Comparison of ENCODE assay signal across 10 cellular contexts in the genomic region with DNA sequence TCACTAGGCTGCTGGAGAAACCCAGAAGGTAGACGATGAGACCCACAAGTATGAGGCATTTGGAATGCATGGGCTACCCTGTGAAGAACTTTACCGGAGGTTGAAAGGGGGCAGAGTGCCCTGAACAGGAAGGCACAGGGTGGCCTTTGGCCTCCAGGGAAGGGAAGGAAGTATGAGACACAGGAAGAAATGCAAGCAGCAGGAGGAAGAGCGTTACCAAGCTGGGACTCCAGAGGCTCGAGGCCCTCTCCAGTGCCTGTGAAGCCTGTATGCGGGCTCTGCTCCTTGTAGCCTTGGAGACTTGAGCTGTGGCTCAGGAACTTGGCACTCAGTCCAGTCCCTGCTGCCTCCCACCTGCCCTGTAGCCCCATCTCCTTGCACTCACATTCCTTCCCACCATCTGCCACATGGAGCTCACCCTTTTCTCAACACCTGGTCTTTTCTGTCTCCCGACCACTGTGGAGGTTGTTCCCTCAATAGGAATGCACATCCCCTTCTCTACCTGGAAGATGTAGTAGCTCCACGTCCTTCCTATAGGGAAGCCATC. TPM values are rescaled to one million over a fixed set of nuclear protein-coding genes. Genes with fewer than 3 reads are reported as not detected.
DNase-seq lines count a peak whose midpoint lies in the region; ATAC-seq, FAIRE-seq and TF ChIP-seq lines count a peak whose summit lies in the region.
"Had no signal": no experiment of that assay in that cellular context is flagged by ENCODE, and none has a peak within 500 bp of the region (broad histone marks: within the 10 kb centered on the region; RNA-seq: fewer than 3 reads in every experiment).

No MANE protein-coding gene starts in this region.

- peaks cover 14% of the 10 kb centered on the region for H3K4me1 ChIP-seq in HepG2 (ENCODE audit: insufficient read depth, low read length)
- peaks cover 4 to 14% of the 10 kb centered on the region in 2 donors for H3K4me1 ChIP-seq in uterus

- H2AFZ ChIP-seq in HepG2 (ENCODE audit: low read length): no peak overlapping the region

- TF ChIP-seq EP300 in HepG2 (IDR thresholded peaks at IDR 0.05; ENCODE audit: low read depth in 2 of 2, low read length in 2 of 2): no peak
- no peak for TF ChIP-seq EP300 in HepG2 (CRISPR knock-in tag; IDR thresholded peaks at IDR 0.05; ENCODE audit: borderline replicate concordance)

- no peaks in the 10 kb centered on the region for H3K36me3 Mint-ChIP-seq in natural killer cell treated with Interleukin-12 subunit alpha and Interleukin-12 subunit beta and Interleukin-15 and Interleukin-18, amount 100 ng/mL, for 72 hours
- no peaks in the 10 kb centered on the region for H3K36me3 Mint-ChIP-seq in natural killer cell
- peaks cover 1% of the 10 kb centered on the region for H3K36me3 Mint-ChIP-seq in activated naive CD8-positive, alpha-beta T cell treated with anti-CD3 and anti-CD28 coated beads, Interleukin-2, amount 10 ng/mL, durations not matched to agents 7 days and 5 days

- H3K27ac Mint-ChIP-seq in natural killer cell treated with Interleukin-12 subunit alpha and Interleukin-12 subunit beta and Interleukin-15 and Interleukin-18, amount 100 ng/mL, for 72 hours: peak overlapping the region; percentile 77 to 97
- H3K27ac Mint-ChIP-seq in natural killer cell: peak overlapping the region in 1 of 2 donors; percentile 5
- H3K27ac Mint-ChIP-seq in activated naive CD8-positive, alpha-beta T cell treated with anti-CD3 and anti-CD28 coated beads, Interleukin-2, amount 10 ng/mL, durations not matched to agents 7 days and 5 days: peak overlapping the region; percentile 76

- no peak overlapping the region for H3K4me2 ChIP-seq in HepG2 (ENCODE audit: low read depth, low read length)

- no peak for FAIRE-seq in HepG2 (lab: Jason Lieb, UNC)
- FAIRE-seq: urothelium cell line had no signal

- no peaks in the 10 kb centered on the region for H3K79me2 ChIP-seq in HepG2 (ENCODE audit: insufficient read depth, low read length)

- H3K4me3 ChIP-seq in HepG2 (replicated peaks in 1 of 3; ENCODE audit: insufficient read depth in 1 of 3, low read depth in 2 of 3, low read length in 3 of 3) (no peak overlapping the region), uterus (no peak overlapping the region)
- H3K4me3 ChIP-seq: cardiac muscle cell had no signal

- H3K9ac ChIP-seq in HepG2 (ENCODE audit: insufficient read depth, low read depth, low read length): no peak overlapping the region

- TF ChIP-seq CTCF in natural killer cell (IDR thresholded peaks at IDR 0.05): no peak
- no peak for TF ChIP-seq CTCF in HepG2 (CRISPR knock-in tag; IDR thresholded peaks at IDR 0.05)
- TF ChIP-seq CTCF in uterus (IDR thresholded peaks at IDR 0.05): no peak

- intact Hi-C loops in natural killer cell (cut with micrococcal nuclease): no loop called here
- intact Hi-C loops in HepG2 (cut with micrococcal nuclease; ENCODE audit: unreplicated experiment): no loop called here
- intact Hi-C loops in uterus (cut with DNase I; ENCODE audit: low total_unique reads): no loop called here

- TF ChIP-seq POLR2A in HepG2 (IDR thresholded peaks at IDR 0.05; ENCODE audit: insufficient read depth in 1 of 2, low read depth in 2 of 2, low read length in 2 of 2) (no peak; a peak in 1 of 4 replicates), uterus (IDR thresholded peaks at IDR 0.05) (no peak)

- TF ChIP-seq RAD21 in HepG2 (CRISPR knock-in tag; IDR thresholded peaks at IDR 0.05): no peak

- peaks cover 38 to 60% of the 10 kb centered on the region in 2 donors for H3K4me1 Mint-ChIP-seq in natural killer cell treated with Interleukin-12 subunit alpha and Interleukin-12 subunit beta and Interleukin-15 and Interleukin-18, amount 100 ng/mL, for 72 hours (ENCODE audit: low read depth in 2 of 2)
- peaks cover 12 to 29% of the 10 kb centered on the region in 2 donors for H3K4me1 Mint-ChIP-seq in natural killer cell
- H3K4me1 Mint-ChIP-seq in activated naive CD8-positive, alpha-beta T cell treated with anti-CD3 and anti-CD28 coated beads, Interleukin-2, amount 10 ng/mL, durations not matched to agents 7 days and 5 days: peaks cover 15% of the 10 kb centered on the region

- CTCF ChIA-PET in HepG2 (lab: Yijun Ruan, JAX; ENCODE audit: low intra/inter-chr PET ratio, low total read pairs): no interaction called here

- H4K20me1 ChIP-seq in HepG2 (ENCODE audit: insufficient read depth, low read length): no peaks in the 10 kb centered on the region

- POLR2A ChIA-PET in activated naive CD8-positive, alpha-beta T cell treated with anti-CD3 and anti-CD28 coated beads, Interleukin-2, amount 10 ng/mL, durations not matched to agents 7 days and 5 days (lab: Charles Lee): interaction anchor here (0.9 to 2.0 kb wide), 2 partner anchors 14 to 17 kb away, joined by 5 to 9 read pairs; no protein-coding TSS in a partner anchor
- POLR2A ChIA-PET in HepG2 (lab: Yijun Ruan, JAX): interaction anchor here (0.8 kb wide), 1 partner anchor 33 kb away, joined by 3 read pairs; a partner anchor contains a TSS

- H3K27ac ChIP-seq in HepG2 (ENCODE audit: extremely low read length, insufficient read depth, low read length) (no peak overlapping the region), uterus (peak overlapping the region; percentile 53 to 57)

- in situ Hi-C loops in HepG2 (cut with HindIII; ENCODE audit: extremely low pct_ligation_motif_present, low pct_unique_long_range_greater_than_20kb): no loop called here

- H3K27me3 ChIP-seq in HepG2 (ENCODE audit: control insufficient read depth in 1 of 2, insufficient read depth in 2 of 2, low read length in 2 of 2) (no peaks in the 10 kb centered on the region), uterus (no peaks in the 10 kb centered on the region)
- H3K27me3 ChIP-seq: cardiac muscle cell had no signal

- BruUV-seq in HepG2 (replicated peaks; lab: Mats Ljungman, UMichigan): no TSS peak

- H3K9me3 ChIP-seq in HepG2 (ENCODE audit: low read length) (no peaks in the 10 kb centered on the region), uterus (no peaks in the 10 kb centered on the region)

- 78% methylated on average over 7 of the region's 7 CpGs for WGBS in HepG2 (ENCODE audit: low lambda C conversion rate)

- peak overlapping the region; percentile 63 for H3K4me3 Mint-ChIP-seq in natural killer cell treated with Interleukin-12 subunit alpha and Interleukin-12 subunit beta and Interleukin-15 and Interleukin-18, amount 100 ng/mL, for 72 hours
- H3K4me3 Mint-ChIP-seq in natural killer cell: no peak overlapping the region
- no peak overlapping the region for H3K4me3 Mint-ChIP-seq in activated naive CD8-positive, alpha-beta T cell treated with anti-CD3 and anti-CD28 coated beads, Interleukin-2, amount 10 ng/mL, durations not matched to agents 7 days and 5 days

- ATAC-seq in natural killer cell treated with Interleukin-12 subunit alpha and Interleukin-12 subunit beta and Interleukin-15 and Interleukin-18, amount 100 ng/mL, for 72 hours: peak; percentile 17 to 19
- ATAC-seq in natural killer cell (no peak), HepG2 (no peak; the same call in 2 of the 3 replicates)
- ATAC-seq in activated naive CD8-positive, alpha-beta T cell treated with anti-CD3 and anti-CD28 coated beads, Interleukin-2, amount 10 ng/mL, durations not matched to agents 7 days and 5 days (ENCODE audit: low read depth): no peak

- no peak for DNase-seq in natural killer cell treated with Interleukin-12 subunit alpha and Interleukin-12 subunit beta and Interleukin-15 and Interleukin-18, amount 100 ng/mL, for 72 hours (ENCODE audit: low spot score)
- DNase-seq in natural killer cell (no peak), HepG2 (ENCODE audit: low spot score) (no peak), uterus (no peak), DMS114 treated with DMSO at 0.1 percent for 48 hours (lab: John Stamatoyannopoulos, UW; ENCODE audit: unreplicated experiment) (no peak), NCI-H446 treated with DMSO at 0.1 percent for 48 hours (lab: John Stamatoyannopoulos, UW) (no peak), glomerular visceral epithelial cell (ENCODE audit: extremely low spot score) (no peak)
- no peak for DNase-seq in activated naive CD8-positive, alpha-beta T cell treated with anti-CD3 and anti-CD28 coated beads, Interleukin-2, amount 10 ng/mL, durations not matched to agents 7 days and 5 days

- H3K36me3 ChIP-seq in HepG2 (replicated peaks in 1 of 2; ENCODE audit: control insufficient read depth in 1 of 2, insufficient read depth in 2 of 2, low read length in 2 of 2) (no peaks in the 10 kb centered on the region), uterus (no peaks in the 10 kb centered on the region)
- H3K36me3 ChIP-seq: cardiac muscle cell had no signal

- no peaks in the 10 kb centered on the region for H3K9me3 Mint-ChIP-seq in natural killer cell treated with Interleukin-12 subunit alpha and Interleukin-12 subunit beta and Interleukin-15 and Interleukin-18, amount 100 ng/mL, for 72 hours
- H3K9me3 Mint-ChIP-seq in natural killer cell: no peaks in the 10 kb centered on the region
- H3K9me3 Mint-ChIP-seq in activated naive CD8-positive, alpha-beta T cell treated with anti-CD3 and anti-CD28 coated beads, Interleukin-2, amount 10 ng/mL, durations not matched to agents 7 days and 5 days: no peaks in the 10 kb centered on the region

- no peaks in the 10 kb centered on the region for H3K27me3 Mint-ChIP-seq in natural killer cell treated with Interleukin-12 subunit alpha and Interleukin-12 subunit beta and Interleukin-15 and Interleukin-18, amount 100 ng/mL, for 72 hours
- H3K27me3 Mint-ChIP-seq in natural killer cell (ENCODE audit: low read depth in 2 of 2): no peaks in the 10 kb centered on the region
- H3K27me3 Mint-ChIP-seq in activated naive CD8-positive, alpha-beta T cell treated with anti-CD3 and anti-CD28 coated beads, Interleukin-2, amount 10 ng/mL, durations not matched to agents 7 days and 5 days: no peaks in the 10 kb centered on the region

RNA-seq across cellular contexts. Expression of a gene that starts 33.5 kb away (rescaled TPM):
- total RNA-seq in natural killer cell treated with Interleukin-12 subunit alpha and Interleukin-12 subunit beta and Interleukin-15 and Interleukin-18, amount 100 ng/mL, for 72 hours: 100 to 1,000 TPM in 1 of 2 donors, 10 to 100 TPM in 1; 92.0 to 246 TPM
- total RNA-seq in natural killer cell (100 to 1,000 TPM in 1 of 3 donors, 10 to 100 TPM in 2; 44.2 to 110 (median 54.3) TPM), HepG2 (2016; rRNA removed; fragmentation: Illumina TruSeq; extraction: Trizol) (15.3 and 16.3 TPM in 2 replicates), uterus (10 to 100 TPM; 13.2 to 23.4 (median 17.4) TPM)
- 10 to 100 TPM; 21.6 to 22.4 TPM for total RNA-seq in activated naive CD8-positive, alpha-beta T cell treated with anti-CD3 and anti-CD28 coated beads, Interleukin-2, amount 10 ng/mL, durations not matched to agents 7 days and 5 days
- total RNA-seq in HepG2 (2016; cell fraction: cytosol; rRNA removed; fragmentation: Illumina TruSeq; extraction: Trizol; ENCODE audit: low read depth): 14.7 and 15.7 TPM in 2 replicates
- 14.5 and 14.7 TPM in 2 replicates for total RNA-seq in HepG2 (2016; cell fraction: insoluble cytoplasmic fraction; rRNA removed; fragmentation: Illumina TruSeq; extraction: Trizol)
- total RNA-seq in HepG2 (2016; cell fraction: membrane; rRNA removed; fragmentation: Illumina TruSeq; extraction: Trizol): 22.4 and 23.5 TPM in 2 replicates
- total RNA-seq in HepG2 (2016; cell fraction: nucleus; rRNA removed; fragmentation: Illumina TruSeq; extraction: Trizol): 7.6 and 10.7 TPM in 2 replicates
- 20.9 and 22.5 TPM in 2 replicates for polyA plus RNA-seq in HepG2 (2011; rRNA removed)
- 20.2 and 22.7 TPM in 2 replicates for polyA plus RNA-seq in HepG2 (2011; cell fraction: cytosol; rRNA removed)
- polyA plus RNA-seq in HepG2 (2011; cell fraction: nucleus; rRNA removed): 11.4 and 11.8 TPM in 2 replicates
- polyA plus RNA-seq in HepG2 (2012): 10.1 and 14.4 TPM in 2 replicates
- polyA plus RNA-seq in HepG2 (2016; cell fraction: cytosol; fragmentation: Illumina TruSeq; extraction: Trizol; ENCODE audit: low read depth): 9.8 and 10.0 TPM in 2 replicates
- polyA plus RNA-seq in HepG2 (2016; cell fraction: insoluble cytoplasmic fraction; fragmentation: Illumina TruSeq; extraction: Trizol; ENCODE audit: low read depth): 17.6 and 20.6 TPM in 2 replicates
- polyA plus RNA-seq in HepG2 (2016; cell fraction: membrane; fragmentation: Illumina TruSeq; extraction: Trizol; ENCODE audit: low read depth): 19.3 and 20.2 TPM in 2 replicates
- polyA plus RNA-seq in HepG2 (2016; cell fraction: nucleus; fragmentation: Illumina TruSeq; extraction: Trizol; ENCODE audit: insufficient read depth, low read depth): 13.4 and 15.4 TPM in 2 replicates
- 14.9 and 40.6 TPM in 2 replicates for polyA minus RNA-seq in HepG2 (2011; rRNA and poly(A)+ RNA removed; ENCODE audit: low replicate concordance)
- 18.2 and 22.4 TPM in 2 replicates for polyA minus RNA-seq in HepG2 (2011; cell fraction: cytosol; rRNA and poly(A)+ RNA removed)
- 13.1 and 17.9 TPM in 2 replicates for polyA minus RNA-seq in HepG2 (2011; cell fraction: nucleus; rRNA and poly(A)+ RNA removed)

RNA-seq across cellular contexts. Expression of a gene that starts 38.6 kb away (rescaled TPM):
- total RNA-seq in natural killer cell treated with Interleukin-12 subunit alpha and Interleukin-12 subunit beta and Interleukin-15 and Interleukin-18, amount 100 ng/mL, for 72 hours: 100 to 1,000 TPM; 379 to 475 TPM
- total RNA-seq in natural killer cell (10 to 100 TPM; 64.8 to 94.0 (median 67.1) TPM), HepG2 (2016; rRNA removed; fragmentation: Illumina TruSeq; extraction: Trizol) (188 and 241 TPM in 2 replicates), uterus (100 to 1,000 TPM in 2 of 4 donors, 10 to 100 TPM in 2; 47.6 to 126 (median 89.2) TPM)
- total RNA-seq in activated naive CD8-positive, alpha-beta T cell treated with anti-CD3 and anti-CD28 coated beads, Interleukin-2, amount 10 ng/mL, durations not matched to agents 7 days and 5 days: 100 to 1,000 TPM; 197 to 201 TPM
- 52.1 and 74.6 TPM in 2 replicates for total RNA-seq in HepG2 (2016; cell fraction: cytosol; rRNA removed; fragmentation: Illumina TruSeq; extraction: Trizol; ENCODE audit: low read depth)
- total RNA-seq in HepG2 (2016; cell fraction: insoluble cytoplasmic fraction; rRNA removed; fragmentation: Illumina TruSeq; extraction: Trizol): 187 and 275 TPM in 2 replicates
- total RNA-seq in HepG2 (2016; cell fraction: membrane; rRNA removed; fragmentation: Illumina TruSeq; extraction: Trizol): 66.1 and 71.1 TPM in 2 replicates
- 105 and 106 TPM in 2 replicates for total RNA-seq in HepG2 (2016; cell fraction: nucleus; rRNA removed; fragmentation: Illumina TruSeq; extraction: Trizol)
- 163 and 170 TPM in 2 replicates for polyA plus RNA-seq in HepG2 (2011; rRNA removed)
- 225 and 227 TPM in 2 replicates for polyA plus RNA-seq in HepG2 (2011; cell fraction: cytosol; rRNA removed)
- polyA plus RNA-seq in HepG2 (2011; cell fraction: nucleus; rRNA removed): 171 and 188 TPM in 2 replicates
- polyA plus RNA-seq in HepG2 (2012): 124 and 158 TPM in 2 replicates
- polyA plus RNA-seq in HepG2 (2016; cell fraction: cytosol; fragmentation: Illumina TruSeq; extraction: Trizol; ENCODE audit: low read depth): 51.9 and 61.1 TPM in 2 replicates
- polyA plus RNA-seq in HepG2 (2016; cell fraction: insoluble cytoplasmic fraction; fragmentation: Illumina TruSeq; extraction: Trizol; ENCODE audit: low read depth): 273 and 291 TPM in 2 replicates
- 58.4 and 63.7 TPM in 2 replicates for polyA plus RNA-seq in HepG2 (2016; cell fraction: membrane; fragmentation: Illumina TruSeq; extraction: Trizol; ENCODE audit: low read depth)
- 152 and 193 TPM in 2 replicates for polyA plus RNA-seq in HepG2 (2016; cell fraction: nucleus; fragmentation: Illumina TruSeq; extraction: Trizol; ENCODE audit: insufficient read depth, low read depth)
- 55.0 and 146 TPM in 2 replicates for polyA minus RNA-seq in HepG2 (2011; rRNA and poly(A)+ RNA removed; ENCODE audit: low replicate concordance)
- polyA minus RNA-seq in HepG2 (2011; cell fraction: cytosol; rRNA and poly(A)+ RNA removed): 54.3 and 66.4 TPM in 2 replicates
- 96.8 and 148 TPM in 2 replicates for polyA minus RNA-seq in HepG2 (2011; cell fraction: nucleus; rRNA and poly(A)+ RNA removed)

Comparison
In these comparisons a context has a peak if more than half of its experiments do, and no peak if none do; other contexts are left out.
1. ATAC-seq: peak in natural killer cell treated with Interleukin-12 subunit alpha and Interleukin-12 subunit beta and Interleukin-15 and Interleukin-18, amount 100 ng/mL, for 72 hours (2 of 2); none in natural killer cell (0 of 3), activated naive CD8-positive, alpha-beta T cell treated with anti-CD3 and anti-CD28 coated beads, Interleukin-2, amount 10 ng/mL, durations not matched to agents 7 days and 5 days (single experiment) and HepG2 (single experiment).